ENCODE assay signal across 26 cellular contexts in the genomic region with DNA sequence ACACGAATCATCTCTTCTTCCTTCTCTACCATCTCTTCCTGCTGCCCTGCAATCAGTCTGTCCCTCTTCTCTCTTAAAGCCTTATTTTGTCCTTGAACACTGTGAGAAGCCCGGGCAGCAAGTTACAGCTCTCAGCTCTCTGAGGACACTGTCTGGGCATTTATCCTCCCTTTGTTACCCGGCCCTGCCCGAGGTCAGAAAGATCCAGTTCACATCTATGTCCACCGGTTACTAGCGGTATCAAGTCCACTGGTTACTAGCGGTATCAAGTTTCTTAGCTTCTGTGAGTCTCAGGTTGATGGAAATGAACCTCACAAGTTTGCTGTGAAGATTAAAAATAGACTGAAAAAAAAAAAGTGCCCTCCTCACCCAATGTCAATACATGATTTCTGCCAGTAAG. TPM values are rescaled to one million over a fixed set of nuclear protein-coding genes. Genes with fewer than 3 reads are reported as not detected.
"Had no signal": no experiment of that assay in that cellular context is flagged by ENCODE, and none has a peak within 500 bp of the region (broad histone marks: within the 10 kb centered on the region; RNA-seq: fewer than 3 reads in every experiment).

No MANE protein-coding gene starts in this region.

- H3K27me3 ChIP-seq: MG63 had no signal

- H3K9me3 ChIP-seq: MG63, SK-N-SH had no signal

- ATAC-seq: HepG2, Panc1, PC-3 had no signal

- H3K4me3 ChIP-seq: MG63 had no signal

- DNase-seq: IMR-90, Karpas-422, KG1, MG63, NCI-H1092, NCI-H1105 treated with DMSO at 0.1 percent for 48 hours, NCI-H1417 treated with DMSO at 0.1 percent for 48 hours, NCI-H146, NCI-H1694 treated with DMSO at 0.1 percent for 48 hours, NCI-H1930, NCI-H2081, NCI-H2171, NCI-H226, NCI-H446, NCI-H510A, NCI-H524 treated with DMSO at 0.1 percent for 48 hours, NCI-H69, NCI-H774, PC-3, SHP77, SK-N-SH had no signal

- H3K9ac ChIP-seq: SK-N-SH had no signal

- H3K27ac ChIP-seq: RWPE1 had no signal

- H3K36me3 ChIP-seq: MG63 had no signal

RNA-seq across cellular contexts. Expression of gene IFNLR1, which starts 18.8 kb away (rescaled TPM):
- total RNA-seq: HT1080, IMR-90, SK-MEL-5 had no signal
- polyA plus RNA-seq: IMR-90 had no signal

RNA-seq across cellular contexts. Expression of gene IL22RA1, which starts 25.3 kb away (rescaled TPM):
- total RNA-seq: IMR-90 had no signal
- polyA plus RNA-seq: IMR-90 had no signal

RNA-seq across cellular contexts. Expression of gene MYOM3, which starts 56.3 kb away (rescaled TPM):
- total RNA-seq: IMR-90, SK-MEL-5 had no signal
